ENCODE assay signal across 9 cellular contexts in the genomic region with DNA sequence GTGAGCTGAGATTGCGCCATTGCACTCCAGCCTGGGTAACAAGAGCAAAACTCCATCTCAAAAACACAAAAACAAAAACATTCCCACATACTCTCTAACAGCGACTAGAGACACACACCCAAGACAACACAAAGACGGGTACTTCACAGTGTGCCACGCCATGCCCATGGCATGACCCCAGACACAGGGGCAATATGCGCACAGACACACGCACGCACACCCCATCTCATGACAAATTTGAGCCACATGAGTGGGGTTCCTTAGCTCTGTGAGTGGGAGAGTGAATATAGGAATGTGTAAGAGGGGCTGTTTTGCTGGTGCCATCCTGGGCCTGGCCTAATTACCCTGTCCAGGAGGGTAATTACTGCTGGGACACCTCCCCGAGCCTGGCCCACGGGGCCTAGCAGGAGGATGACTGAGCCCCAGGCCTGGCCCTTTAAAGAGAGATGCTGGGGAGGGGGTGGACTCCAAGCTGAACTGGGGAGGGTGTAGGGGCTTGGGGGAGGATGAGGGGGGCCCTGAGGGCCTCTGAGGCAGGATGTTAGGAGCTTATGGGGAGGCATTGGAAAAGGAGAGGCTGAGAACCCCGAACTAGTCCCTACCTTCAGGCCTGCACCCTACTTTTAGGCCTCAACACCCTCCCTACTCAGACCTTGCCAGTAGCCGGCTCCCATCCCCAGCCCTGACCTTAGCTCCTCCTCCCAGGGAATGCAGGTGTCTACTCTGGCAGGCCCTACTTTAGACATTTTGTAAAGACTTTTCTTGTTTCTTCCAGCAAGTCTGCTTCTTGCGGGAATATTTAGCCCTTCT. TPM values are rescaled to one million over a fixed set of nuclear protein-coding genes. Genes with fewer than 3 reads are reported as not detected.
DNase-seq lines count a peak whose midpoint lies in the region; ATAC-seq and TF ChIP-seq lines count a peak whose summit lies in the region.
"Had no signal": no experiment of that assay in that cellular context is flagged by ENCODE, and none has a peak within 500 bp of the region (broad histone marks: within the 10 kb centered on the region; RNA-seq: fewer than 3 reads in every experiment).

No MANE protein-coding gene starts in this region.

- ATAC-seq in effector memory CD8-positive, alpha-beta T cell (replicated peaks), result no peak

- H3K9me3 Mint-ChIP-seq in effector memory CD8-positive, alpha-beta T cell, result no peaks in the 10 kb centered on the region

- no peaks in the 10 kb centered on the region for H3K9me3 ChIP-seq in neuron (ENCODE audit: low read length)

- CTCF ChIA-PET in BJ (lab: Yijun Ruan, JAX), result interaction anchor here (0.8 to 3.4 kb wide), 5 partner anchors 12 to 240 kb away, joined by 3 to 26 read pairs (median 3); no protein-coding TSS in a partner anchor

- H3K27ac Mint-ChIP-seq in effector memory CD8-positive, alpha-beta T cell, result peak overlapping the region; percentile 89 to 93

- H3K4me3 Mint-ChIP-seq in effector memory CD8-positive, alpha-beta T cell, result peak overlapping the region; percentile 82 to 85

- H3K27me3 Mint-ChIP-seq in effector memory CD8-positive, alpha-beta T cell, result no peaks in the 10 kb centered on the region

- peak overlapping the region; percentile 70 for H3K4me3 ChIP-seq in BJ (ENCODE audit: low read depth, low read length)
- peak overlapping the region; percentile 52 for H3K4me3 ChIP-seq in neuron (ENCODE audit: low read length)

- no peaks in the 10 kb centered on the region for H3K27me3 ChIP-seq in BJ (ENCODE audit: control insufficient read depth, insufficient read depth, low read length)
- no peaks in the 10 kb centered on the region for H3K27me3 ChIP-seq in neuron (ENCODE audit: insufficient read depth, low read length)

- H3K36me3 Mint-ChIP-seq in effector memory CD8-positive, alpha-beta T cell (ENCODE audit: insufficient read depth), result peaks cover 10% of the 10 kb centered on the region

- peaks cover 44% of the 10 kb centered on the region for H3K4me1 ChIP-seq in neuron (ENCODE audit: insufficient read depth, low read length)

- POLR2A ChIA-PET in BJ (lab: Charles Lee), result interaction anchor here (0.6 to 1.0 kb wide), 3 partner anchors 105 to 342 kb away, joined by 3 read pairs; no protein-coding TSS in a partner anchor

- peaks cover 54% of the 10 kb centered on the region in 2 donors for H3K4me1 Mint-ChIP-seq in effector memory CD8-positive, alpha-beta T cell (ENCODE audit: low read depth in 2 of 2)

- H3K36me3 ChIP-seq in BJ (ENCODE audit: control insufficient read depth, insufficient read depth, low read length) (peaks cover 18% of the 10 kb centered on the region), neuron (ENCODE audit: insufficient read depth, low read length) (no peaks in the 10 kb centered on the region)

- TF ChIP-seq CTCF in BJ (IDR thresholded peaks at IDR 0.05; ENCODE audit: insufficient read depth, low read depth, low read length), result no peak

- peak overlapping the region; percentile 8 for H2AFZ ChIP-seq in neuron (ENCODE audit: low read depth, low read length)

- DNase-seq in BJ (ENCODE audit: low read depth) (no peak), RPMI8226 (peak; percentile 69), GM19240 (ENCODE audit: insufficient read length, low spot score) (no peak), middle frontal gyrus (ENCODE audit: extremely low spot score, low spot score) (no peak), UCSD-AML1 (lab: John Stamatoyannopoulos, UW; ENCODE audit: unreplicated experiment) (no peak), GM03348 (ENCODE audit: low spot score) (no peak)
- DNase-seq in effector memory CD8-positive, alpha-beta T cell, result no peak
- DNase-seq: activated CD4-positive, alpha-beta T cell treated with anti-CD3 and anti-CD28 coated beads for 1 hour had no signal

RNA-seq across cellular contexts. Expression of a gene that starts 1.5 kb away (rescaled TPM):
- polyA plus RNA-seq in BJ (2011; rRNA removed), result 37.9 and 77.7 TPM in 2 replicates
- polyA minus RNA-seq in BJ (2011; rRNA and poly(A)+ RNA removed), result 33.3 and 56.6 TPM in 2 replicates

RNA-seq across cellular contexts. Expression of a gene that starts 13.6 kb away (rescaled TPM):
- 48.7 and 73.3 TPM in 2 replicates for polyA plus RNA-seq in BJ (2011; rRNA removed)
- 7.9 and 13.5 TPM in 2 replicates for polyA minus RNA-seq in BJ (2011; rRNA and poly(A)+ RNA removed)

RNA-seq across cellular contexts. Expression of a gene that starts 15.7 kb away (rescaled TPM):
- polyA plus RNA-seq in BJ (2011; rRNA removed), result 38.2 and 56.9 TPM in 2 replicates
- 23.4 and 32.3 TPM in 2 replicates for polyA minus RNA-seq in BJ (2011; rRNA and poly(A)+ RNA removed)

RNA-seq across cellular contexts. Expression of a gene that starts 19.2 kb away (rescaled TPM):
- polyA plus RNA-seq in BJ (2011; rRNA removed), result 17.9 and 30.9 TPM in 2 replicates
- 28.1 and 30.8 TPM in 2 replicates for polyA minus RNA-seq in BJ (2011; rRNA and poly(A)+ RNA removed)

RNA-seq across cellular contexts. Expression of a gene that starts 31.8 kb away (rescaled TPM):
- polyA plus RNA-seq in BJ (2011; rRNA removed), result 81.7 and 134 TPM in 2 replicates
- 73.5 and 101 TPM in 2 replicates for polyA minus RNA-seq in BJ (2011; rRNA and poly(A)+ RNA removed)
